ENCODE assay signal across 19 cellular contexts in genomic region chrX:154354013-154354412, GRCh38. TPM values are rescaled to one million over a fixed set of nuclear protein-coding genes. Genes with fewer than 3 reads are reported as not detected.
DNase-seq lines count a peak whose midpoint lies in the region; ATAC-seq and TF ChIP-seq lines count a peak whose summit lies in the region.
"Had no signal": no experiment of that assay in that cellular context is flagged by ENCODE, and none has a peak within 500 bp of the region (broad histone marks: within the 10 kb centered on the region; RNA-seq: fewer than 3 reads in every experiment).

No MANE protein-coding gene starts in this region.

- no peaks in the 10 kb centered on the region for H3K27me3 ChIP-seq in left ventricle myocardium inferior (ENCODE audit: low read depth)
- peaks cover 0 to 3% of the 10 kb centered on the region in 2 donors for H3K27me3 ChIP-seq in stomach smooth muscle (ENCODE audit: control insufficient read depth in 1 of 2, insufficient read depth in 2 of 2, low read length in 2 of 2)
- H3K27me3 ChIP-seq: pancreas had no signal

- DNase-seq in left ventricle myocardium inferior (peak; percentile 9), cardiac septum (ENCODE audit: low spot score) (no peak), Kasumi-1 (lab: John Stamatoyannopoulos, UW) (no peak)
- DNase-seq: DMS153; effector CD8-positive, alpha-beta T cell; GDM1; left colon; NCI-H1417 treated with DMSO at 0.1 percent for 48 hours; NCI-H524 treated with DMSO at 0.1 percent for 48 hours; SK-N-SH; T-helper 9 cell had no signal

- H3K36me3 Mint-ChIP-seq in activated T-helper 17 cell treated with anti-CD3 and anti-CD28 coated beads, Interleukin-2, amount 50 U/mL, for 72 hours (ENCODE audit: low read depth): peaks cover 90% of the 10 kb centered on the region
- H3K36me3 Mint-ChIP-seq: activated naive CD4-positive, alpha-beta T cell treated with anti-CD3 and anti-CD28 coated beads, Interleukin-2, amount 50 U/mL, for 24 hours had no signal

- H3K4me1 ChIP-seq in left ventricle myocardium inferior (peaks cover 27% of the 10 kb centered on the region), stomach smooth muscle (ENCODE audit: control insufficient read depth, insufficient read depth, low read length) (peaks cover 30% of the 10 kb centered on the region)
- H3K4me1 ChIP-seq: pancreas had no signal

- intact Hi-C loops in left ventricle myocardium inferior (cut with micrococcal nuclease) (no loop called here), cardiac septum (cut with DNase I) (no loop called here)

- ATAC-seq in activated T-helper 17 cell treated with anti-CD3 and anti-CD28 coated beads, Interleukin-2, amount 50 U/mL, for 72 hours (replicated peaks): no peak
- no peak for ATAC-seq in HG02852 (IDR thresholded peaks at IDR 0.05; ENCODE audit: unreplicated experiment)
- ATAC-seq: esophagus mucosa, left colon, pancreas, WTC11 had no signal

- no peaks in the 10 kb centered on the region for H3K9me3 Mint-ChIP-seq in activated T-helper 17 cell treated with anti-CD3 and anti-CD28 coated beads, Interleukin-2, amount 50 U/mL, for 72 hours
- H3K9me3 Mint-ChIP-seq: activated naive CD4-positive, alpha-beta T cell treated with anti-CD3 and anti-CD28 coated beads, Interleukin-2, amount 50 U/mL, for 24 hours; WTC11 had no signal

- H3K36me3 ChIP-seq in left ventricle myocardium inferior: peaks cover 99% of the 10 kb centered on the region
- H3K36me3 ChIP-seq in stomach smooth muscle (ENCODE audit: control insufficient read depth in 2 of 2, insufficient read depth in 2 of 2, low read length in 2 of 2): peaks cover 61 to 79% of the 10 kb centered on the region in 2 donors

- peak overlapping the region; percentile 26 for H3K4me3 Mint-ChIP-seq in activated T-helper 17 cell treated with anti-CD3 and anti-CD28 coated beads, Interleukin-2, amount 50 U/mL, for 72 hours
- H3K4me3 Mint-ChIP-seq: activated naive CD4-positive, alpha-beta T cell treated with anti-CD3 and anti-CD28 coated beads, Interleukin-2, amount 50 U/mL, for 24 hours; nephron; WTC11 had no signal

- no peak overlapping the region for H3K4me3 ChIP-seq in left ventricle myocardium inferior
- no peak overlapping the region for H3K4me3 ChIP-seq in stomach smooth muscle (ENCODE audit: low read length in 2 of 2)
- H3K4me3 ChIP-seq: pancreas had no signal

- no peak overlapping the region for H3K27ac Mint-ChIP-seq in activated T-helper 17 cell treated with anti-CD3 and anti-CD28 coated beads, Interleukin-2, amount 50 U/mL, for 72 hours
- H3K27ac Mint-ChIP-seq: activated naive CD4-positive, alpha-beta T cell treated with anti-CD3 and anti-CD28 coated beads, Interleukin-2, amount 50 U/mL, for 24 hours; nephron; WTC11 had no signal

- no peaks in the 10 kb centered on the region for H3K4me1 Mint-ChIP-seq in activated T-helper 17 cell treated with anti-CD3 and anti-CD28 coated beads, Interleukin-2, amount 50 U/mL, for 72 hours
- H3K4me1 Mint-ChIP-seq: nephron, WTC11 had no signal

- no peaks in the 10 kb centered on the region for H3K9me3 ChIP-seq in left ventricle myocardium inferior (replicated peaks)
- no peaks in the 10 kb centered on the region for H3K9me3 ChIP-seq in stomach smooth muscle (ENCODE audit: control insufficient read depth in 2 of 2, low read length in 2 of 2)
- H3K9me3 ChIP-seq: pancreas, SK-N-SH had no signal

- TF ChIP-seq CTCF in left ventricle myocardium inferior (IDR thresholded peaks at IDR 0.05; ENCODE audit: borderline replicate concordance): no peak

- no peaks in the 10 kb centered on the region for H3K27me3 Mint-ChIP-seq in activated T-helper 17 cell treated with anti-CD3 and anti-CD28 coated beads, Interleukin-2, amount 50 U/mL, for 72 hours
- H3K27me3 Mint-ChIP-seq: activated naive CD4-positive, alpha-beta T cell treated with anti-CD3 and anti-CD28 coated beads, Interleukin-2, amount 50 U/mL, for 24 hours had no signal

- H3K27ac ChIP-seq in left ventricle myocardium inferior (replicated peaks) (peak overlapping the region; percentile 19), stomach smooth muscle (ENCODE audit: low read length) (peak overlapping the region; percentile 73)
- H3K27ac ChIP-seq: pancreas had no signal

- H3K9ac ChIP-seq in stomach smooth muscle (ENCODE audit: low read length in 2 of 2): no peak overlapping the region
- H3K9ac ChIP-seq: SK-N-SH had no signal

RNA-seq across cellular contexts. Expression of gene FLNA, which starts 20.4 kb away (rescaled TPM):
- 225 TPM for total RNA-seq in left ventricle myocardium inferior
- 347 TPM for total RNA-seq in cardiac septum
- total RNA-seq in activated T-helper 17 cell treated with anti-CD3 and anti-CD28 coated beads, Interleukin-2, amount 50 U/mL, for 72 hours: 1,000 to 10,000 TPM; 1,274 to 1,383 TPM

RNA-seq across cellular contexts. Expression of gene EMD, which starts 25.1 kb away (rescaled TPM):
- total RNA-seq in left ventricle myocardium inferior (55.6 TPM), cardiac septum (66.2 TPM)
- 10 to 100 TPM; 86.5 to 87.5 TPM for total RNA-seq in activated T-helper 17 cell treated with anti-CD3 and anti-CD28 coated beads, Interleukin-2, amount 50 U/mL, for 72 hours

RNA-seq across cellular contexts. Expression of gene RPL10, which starts 44.2 kb away (rescaled TPM):
- total RNA-seq in left ventricle myocardium inferior (1,850 TPM), cardiac septum (1,520 TPM)
- 1,000 to 10,000 TPM; 1,604 to 1,651 TPM for total RNA-seq in activated T-helper 17 cell treated with anti-CD3 and anti-CD28 coated beads, Interleukin-2, amount 50 U/mL, for 72 hours

RNA-seq across cellular contexts. Expression of gene DNASE1L1, which starts 55.0 kb away (rescaled TPM):
- total RNA-seq in left ventricle myocardium inferior: 56.3 TPM
- 32.9 TPM for total RNA-seq in cardiac septum
- total RNA-seq in activated T-helper 17 cell treated with anti-CD3 and anti-CD28 coated beads, Interleukin-2, amount 50 U/mL, for 72 hours: 10 to 100 TPM; 13.9 to 16.7 TPM

RNA-seq across cellular contexts. Expression of gene TAFAZZIN, which starts 57.3 kb away (rescaled TPM):
- total RNA-seq in left ventricle myocardium inferior: 39.8 TPM
- total RNA-seq in cardiac septum: 41.6 TPM
- total RNA-seq in activated T-helper 17 cell treated with anti-CD3 and anti-CD28 coated beads, Interleukin-2, amount 50 U/mL, for 72 hours: 10 to 100 TPM; 39.3 to 40.8 TPM
